Comparison of ENCODE assay signal across 20 cellular contexts in the genomic region with DNA sequence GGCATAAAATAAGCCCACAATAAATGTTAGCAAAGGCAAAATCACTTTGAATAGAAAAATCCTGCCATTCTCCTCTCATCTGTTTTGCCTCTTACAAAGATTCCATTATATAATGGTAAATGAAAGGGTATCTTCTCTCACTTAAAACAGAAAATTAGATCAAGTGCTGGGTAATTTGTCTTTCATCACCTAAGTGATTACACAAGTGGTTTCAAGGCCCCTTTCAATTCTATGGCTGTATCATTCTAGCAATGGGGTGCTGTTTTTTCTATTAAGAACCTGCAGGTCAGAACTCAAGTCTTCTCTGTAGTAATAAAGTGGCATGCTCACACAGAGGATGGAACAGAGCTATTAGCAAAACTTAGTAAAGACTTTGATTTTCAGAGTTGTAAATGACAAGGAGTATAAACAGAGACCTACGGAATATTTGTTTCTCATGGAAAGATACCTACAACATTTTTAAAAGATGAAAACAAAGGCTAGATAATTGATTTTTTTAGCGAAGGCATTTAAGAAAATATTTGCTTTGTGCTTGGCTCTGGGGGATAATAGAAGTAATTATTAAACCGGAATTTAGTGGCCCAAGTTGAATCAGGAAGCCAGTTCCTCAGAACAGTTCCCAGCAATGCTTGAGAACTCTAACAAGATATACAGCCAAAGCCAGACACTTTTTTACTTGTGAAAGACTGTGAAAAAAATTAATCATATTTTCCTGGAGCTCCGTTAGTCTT.
DNase-seq lines count a peak whose midpoint lies in the region; ATAC-seq and TF ChIP-seq lines count a peak whose summit lies in the region.
"Had no signal": no experiment of that assay in that cellular context is flagged by ENCODE, and none has a peak within 500 bp of the region (broad histone marks: within the 10 kb centered on the region; RNA-seq: fewer than 3 reads in every experiment).

No MANE protein-coding gene starts in this region.

- H3K4me1 ChIP-seq in left lung (peaks cover 0 to 6% of the 10 kb centered on the region in 2 donors), psoas muscle (peaks cover 60% of the 10 kb centered on the region)
- H3K4me1 ChIP-seq: prostate gland had no signal

- TF ChIP-seq CTCF in left lung (IDR thresholded peaks at IDR 0.05) = no peak
- TF ChIP-seq CTCF in psoas muscle (IDR thresholded peaks at IDR 0.05) = no peak

- no peaks in the 10 kb centered on the region for H3K9me3 ChIP-seq in left lung
- H3K9me3 ChIP-seq in psoas muscle = no peaks in the 10 kb centered on the region
- H3K9me3 ChIP-seq: prostate gland, upper lobe of left lung had no signal

- peak; percentile 27 for DNase-seq in NCI-H1417 treated with DMSO at 0.1 percent for 48 hours (lab: John Stamatoyannopoulos, UW)
- peak; percentile 78 for DNase-seq in NCI-H2227 treated with DMSO at 0.1 percent for 48 hours (lab: John Stamatoyannopoulos, UW)
- DNase-seq in left lung = no peak
- no peak for DNase-seq in psoas muscle
- no peak for DNase-seq in DMS114 treated with DMSO at 0.1 percent for 48 hours (lab: John Stamatoyannopoulos, UW; ENCODE audit: unreplicated experiment)
- DNase-seq in medulla oblongata (ENCODE audit: extremely low spot score) = no peak
- DNase-seq in OCI-M2 (lab: John Stamatoyannopoulos, UW; ENCODE audit: unreplicated experiment) = no peak
- no peak for DNase-seq in HuH-7 (ENCODE audit: low spot score)
- DNase-seq: activated CD4-positive, alpha-beta memory T cell treated with anti-CD3 and anti-CD28 coated beads for 36 hours; activated CD4-positive, CD25-positive, alpha-beta regulatory T cell; activated effector memory CD4-positive, alpha-beta T cell treated with anti-CD3 and anti-CD28 coated beads, Interleukin-2, amount 50 U/mL, for 16 hours; CD4-positive, alpha-beta T cell; DMS 273 treated with DMSO at 0.1 percent for 48 hours; dorsolateral prefrontal cortex; NCI-H2081 treated with DMSO at 0.1 percent for 48 hours; NCI-H526; small intestine; stimulated activated CD4-positive, alpha-beta T cell treated with anti-CD3 and anti-CD28 coated beads, Interleukin-2, amount 100 ng/mL, for 24 hours; upper lobe of left lung had no signal

- H3K27me3 ChIP-seq in left lung (no peaks in the 10 kb centered on the region), psoas muscle (ENCODE audit: insufficient read depth in 3 of 3, low read length in 2 of 3) (no peaks in the 10 kb centered on the region)
- H3K27me3 ChIP-seq: dorsolateral prefrontal cortex, upper lobe of left lung had no signal

- H3K4me3 ChIP-seq in left lung (no peak overlapping the region), psoas muscle (no peak overlapping the region)
- H3K4me3 ChIP-seq: dorsolateral prefrontal cortex, prostate gland, upper lobe of left lung had no signal

- H3K36me3 ChIP-seq in left lung = no peaks in the 10 kb centered on the region
- no peaks in the 10 kb centered on the region for H3K36me3 ChIP-seq in psoas muscle (ENCODE audit: insufficient read depth in 1 of 2, low read depth in 1 of 2)
- H3K36me3 ChIP-seq: prostate gland, upper lobe of left lung had no signal

- ATAC-seq in left lung = peak; percentile 13
- ATAC-seq in psoas muscle = no peak

- H3K27ac ChIP-seq in left lung = peak overlapping the region in 1 of 2 donors; percentile 20
- H3K27ac ChIP-seq in psoas muscle = peak overlapping the region; percentile 64
- H3K27ac ChIP-seq: dorsolateral prefrontal cortex, prostate gland, upper lobe of left lung had no signal

- intact Hi-C loops in left lung (cut with DNase I) = no loop called here
- intact Hi-C loops in psoas muscle (cut with DNase I) = no loop called here

- WGBS in psoas muscle, 3 donors = 70 to 75% (median 75%) methylated on average over 4 of the region's 4 CpGs

Comparison
In these comparisons a context has a peak if more than half of its experiments do, and no peak if none do; other contexts are left out.
1. DNase-seq: peak in NCI-H1417 treated with DMSO at 0.1 percent for 48 hours (single experiment) and NCI-H2227 treated with DMSO at 0.1 percent for 48 hours (single experiment); none in left lung (0 of 2), psoas muscle (0 of 2), DMS114 treated with DMSO at 0.1 percent for 48 hours (single experiment), medulla oblongata (single experiment), OCI-M2 (single experiment) and HuH-7 (single experiment).